In the genomic region with DNA sequence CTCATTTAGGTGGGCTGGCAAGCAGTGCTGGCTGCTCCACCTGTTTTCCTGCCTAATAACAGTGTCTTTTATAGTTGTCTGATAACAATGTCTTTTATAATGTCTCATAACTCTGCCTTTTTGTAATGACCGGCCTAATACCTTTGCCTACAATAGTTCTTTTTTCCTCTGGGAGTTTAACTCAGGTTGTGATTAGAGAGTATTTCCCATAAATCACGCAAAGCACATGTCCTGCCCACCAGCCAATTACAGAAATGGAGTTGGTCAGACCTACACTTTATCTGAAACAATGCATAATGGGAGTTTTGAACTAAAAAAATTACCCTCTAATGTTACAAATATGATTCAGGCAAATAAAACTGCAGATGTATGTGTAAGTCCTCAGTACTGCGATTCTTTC, we compare ENCODE assay signal across 18 cellular contexts.
A peak's percentile ranks its signal among the peaks of the same experiment; 100 is the strongest.
DNase-seq lines count a peak whose midpoint lies in the region; ATAC-seq and TF ChIP-seq lines count a peak whose summit lies in the region.
"Had no signal": no experiment of that assay in that cellular context is flagged by ENCODE, and none has a peak within 500 bp of the region (broad histone marks: within the 10 kb centered on the region; RNA-seq: fewer than 3 reads in every experiment).

No MANE protein-coding gene starts in this region.

- H3K9me3 ChIP-seq in HEK293 (ENCODE audit: control insufficient read depth, insufficient read depth, low read depth, low read length), result no peaks in the 10 kb centered on the region
- H3K9me3 ChIP-seq in ascending aorta, result no peaks in the 10 kb centered on the region
- H3K9me3 ChIP-seq in testis, result no peaks in the 10 kb centered on the region

- H3K4me3 ChIP-seq in HEK293 (ENCODE audit: low read depth, low read length), result no peak overlapping the region
- peak overlapping the region in 1 of 2 donors; percentile 38 for H3K4me3 ChIP-seq in ascending aorta
- H3K4me3 ChIP-seq in testis, result no peak overlapping the region
- H3K4me3 ChIP-seq: lung had no signal

- H3K36me3 Mint-ChIP-seq in mesothelial cell of epicardium, result no peaks in the 10 kb centered on the region
- H3K36me3 Mint-ChIP-seq in natural killer cell treated with Interleukin-12 subunit alpha and Interleukin-12 subunit beta and Interleukin-15 and Interleukin-18, amount 100 ng/mL, for 72 hours, result no peaks in the 10 kb centered on the region
- H3K36me3 Mint-ChIP-seq: CD14-positive monocyte had no signal

- POLR2A ChIA-PET in HEK293 (lab: Yijun Ruan, JAX), result no interaction called here

- H3K27me3 ChIP-seq in ascending aorta (no peaks in the 10 kb centered on the region), testis (no peaks in the 10 kb centered on the region)

- H3K27ac Mint-ChIP-seq in mesothelial cell of epicardium, result peak overlapping the region; percentile 57
- no peak overlapping the region for H3K27ac Mint-ChIP-seq in natural killer cell treated with Interleukin-12 subunit alpha and Interleukin-12 subunit beta and Interleukin-15 and Interleukin-18, amount 100 ng/mL, for 72 hours
- H3K27ac Mint-ChIP-seq: activated T-helper 2 cell treated with anti-CD3 and anti-CD28 coated beads, Interferon-gamma antibody, Interleukin-2, Interleukin-4, amounts not matched to agents 10 μg/mL and 5 μg/mL and 100 μg/mL, durations not matched to agents 14 hours and 24 hours and 36 hours; CD14-positive monocyte had no signal

- no peak for ATAC-seq in natural killer cell treated with Interleukin-12 subunit alpha and Interleukin-12 subunit beta and Interleukin-15 and Interleukin-18, amount 100 ng/mL, for 72 hours
- no peak for ATAC-seq in GM19328 (IDR thresholded peaks at IDR 0.05; ENCODE audit: unreplicated experiment)

- TF ChIP-seq POLR2A in testis (IDR thresholded peaks at IDR 0.05), result no peak

- TF ChIP-seq CTCF in HEK293 (tag by site-specific recombination; IDR thresholded peaks at IDR 0.05), result no peak
- no peak for TF ChIP-seq CTCF in ascending aorta (IDR thresholded peaks at IDR 0.05)
- no peak for TF ChIP-seq CTCF in mesothelial cell of epicardium (IDR thresholded peaks at IDR 0.05; ENCODE audit: unreplicated experiment)
- TF ChIP-seq CTCF in testis (IDR thresholded peaks at IDR 0.05), result no peak

- peaks cover 1% of the 10 kb centered on the region for H3K27me3 Mint-ChIP-seq in mesothelial cell of epicardium (ENCODE audit: low read depth)
- H3K27me3 Mint-ChIP-seq in natural killer cell treated with Interleukin-12 subunit alpha and Interleukin-12 subunit beta and Interleukin-15 and Interleukin-18, amount 100 ng/mL, for 72 hours, result peaks cover 17 to 21% of the 10 kb centered on the region in 2 donors

- 38 to 40% methylated on average over 3 of the region's 3 CpGs for whole genome bisulfite sequencing in testis, 2 donors

- H3K4me3 Mint-ChIP-seq in mesothelial cell of epicardium, result no peak overlapping the region
- H3K4me3 Mint-ChIP-seq in natural killer cell treated with Interleukin-12 subunit alpha and Interleukin-12 subunit beta and Interleukin-15 and Interleukin-18, amount 100 ng/mL, for 72 hours, result no peak overlapping the region

- peaks cover 51% of the 10 kb centered on the region for H3K4me1 Mint-ChIP-seq in mesothelial cell of epicardium
- no peaks in the 10 kb centered on the region for H3K4me1 Mint-ChIP-seq in natural killer cell treated with Interleukin-12 subunit alpha and Interleukin-12 subunit beta and Interleukin-15 and Interleukin-18, amount 100 ng/mL, for 72 hours (ENCODE audit: low read depth in 2 of 2)
- H3K4me1 Mint-ChIP-seq: CD14-positive monocyte had no signal

- H3K36me3 ChIP-seq in HEK293 (ENCODE audit: control insufficient read depth in 2 of 2, insufficient read depth in 1 of 2, low read length in 2 of 2) (no peaks in the 10 kb centered on the region), ascending aorta (no peaks in the 10 kb centered on the region), testis (ENCODE audit: low read depth, missing control alignments) (no peaks in the 10 kb centered on the region)

- intact Hi-C loops in ascending aorta (cut with DNase I), result no loop called here
- intact Hi-C loops in testis (cut with DNase I; ENCODE audit: low total_unique reads), result no loop called here

- CTCF ChIA-PET in HEK293 (lab: Yijun Ruan, JAX), result no interaction called here

- no peaks in the 10 kb centered on the region for H3K9me3 Mint-ChIP-seq in mesothelial cell of epicardium
- no peaks in the 10 kb centered on the region for H3K9me3 Mint-ChIP-seq in natural killer cell treated with Interleukin-12 subunit alpha and Interleukin-12 subunit beta and Interleukin-15 and Interleukin-18, amount 100 ng/mL, for 72 hours
- H3K9me3 Mint-ChIP-seq: activated T-helper 2 cell treated with anti-CD3 and anti-CD28 coated beads, Interferon-gamma antibody, Interleukin-2, Interleukin-4, amounts not matched to agents 10 μg/mL and 5 μg/mL and 100 μg/mL, durations not matched to agents 14 hours and 24 hours and 36 hours had no signal

- H3K27ac ChIP-seq in HEK293 (ENCODE audit: extremely low read depth, low read depth, low read length), result no peak overlapping the region
- peak overlapping the region; percentile 22 to 72 for H3K27ac ChIP-seq in ascending aorta
- H3K27ac ChIP-seq in testis, result peak overlapping the region; percentile 45 to 88
- H3K27ac ChIP-seq: HL-60 had no signal

- H3K4me1 ChIP-seq in HEK293 (ENCODE audit: control insufficient read depth, insufficient read depth, low read length) (peaks cover 27% of the 10 kb centered on the region), ascending aorta (peaks cover 4 to 23% of the 10 kb centered on the region in 2 donors), testis (peaks cover 41% of the 10 kb centered on the region)

- no peak for DNase-seq in ascending aorta (ENCODE audit: low spot score in 2 of 2)
- no peak for DNase-seq in mesothelial cell of epicardium (ENCODE audit: low spot score in 2 of 2, unreplicated experiment in 2 of 2)
- DNase-seq in testis, result no peak
- no peak for DNase-seq in natural killer cell treated with Interleukin-12 subunit alpha and Interleukin-12 subunit beta and Interleukin-15 and Interleukin-18, amount 100 ng/mL, for 72 hours (ENCODE audit: low spot score)
- DNase-seq in HuH-7.5 (ENCODE audit: low spot score), result no peak
- DNase-seq in kidney glomerular epithelial cell (lab: John Stamatoyannopoulos, UW), result no peak
- DNase-seq: activated CD4-positive, alpha-beta T cell treated with anti-CD3 and anti-CD28 coated beads, Interleukin-2, amount 50 U/mL, for 48 hours; GDM1; hippocampal formation; NCI-H1930; NCI-H82; T-helper 9 cell had no signal

TF ChIP-seq in HEK293, 187 proteins besides CTCF, POLR2A, EP300 and RAD21 (continues in another document):
- TF ChIP-seq ZNF610 (tag by site-specific recombination; IDR thresholded peaks at IDR 0.05; ENCODE audit: borderline replicate concordance) (no peak), FEZF1 (tag by site-specific recombination; IDR thresholded peaks at IDR 0.05) (peak; percentile 77), ZNF560 (tag by site-specific recombination; IDR thresholded peaks at IDR 0.05; ENCODE audit: borderline replicate concordance) (no peak), ZNF561 (tag by site-specific recombination; IDR thresholded peaks at IDR 0.05; ENCODE audit: borderline replicate concordance) (no peak), ZNF239 (tag by site-specific recombination; IDR thresholded peaks at IDR 0.05) (no peak), SCRT2 (tag by site-specific recombination; IDR thresholded peaks at IDR 0.05) (no peak)
- TF ChIP-seq, protein P1, sequence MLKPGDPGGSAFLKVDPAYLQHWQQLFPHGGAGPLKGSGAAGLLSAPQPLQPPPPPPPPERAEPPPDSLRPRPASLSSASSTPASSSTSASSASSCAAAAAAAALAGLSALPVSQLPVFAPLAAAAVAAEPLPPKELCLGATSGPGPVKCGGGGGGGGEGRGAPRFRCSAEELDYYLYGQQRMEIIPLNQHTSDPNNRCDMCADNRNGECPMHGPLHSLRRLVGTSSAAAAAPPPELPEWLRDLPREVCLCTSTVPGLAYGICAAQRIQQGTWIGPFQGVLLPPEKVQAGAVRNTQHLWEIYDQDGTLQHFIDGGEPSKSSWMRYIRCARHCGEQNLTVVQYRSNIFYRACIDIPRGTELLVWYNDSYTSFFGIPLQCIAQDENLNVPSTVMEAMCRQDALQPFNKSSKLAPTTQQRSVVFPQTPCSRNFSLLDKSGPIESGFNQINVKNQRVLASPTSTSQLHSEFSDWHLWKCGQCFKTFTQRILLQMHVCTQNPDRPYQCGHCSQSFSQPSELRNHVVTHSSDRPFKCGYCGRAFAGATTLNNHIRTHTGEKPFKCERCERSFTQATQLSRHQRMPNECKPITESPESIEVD (tag by site-specific recombination; IDR thresholded peaks at IDR 0.05), result peak; percentile 71
- TF ChIP-seq, protein P2, sequence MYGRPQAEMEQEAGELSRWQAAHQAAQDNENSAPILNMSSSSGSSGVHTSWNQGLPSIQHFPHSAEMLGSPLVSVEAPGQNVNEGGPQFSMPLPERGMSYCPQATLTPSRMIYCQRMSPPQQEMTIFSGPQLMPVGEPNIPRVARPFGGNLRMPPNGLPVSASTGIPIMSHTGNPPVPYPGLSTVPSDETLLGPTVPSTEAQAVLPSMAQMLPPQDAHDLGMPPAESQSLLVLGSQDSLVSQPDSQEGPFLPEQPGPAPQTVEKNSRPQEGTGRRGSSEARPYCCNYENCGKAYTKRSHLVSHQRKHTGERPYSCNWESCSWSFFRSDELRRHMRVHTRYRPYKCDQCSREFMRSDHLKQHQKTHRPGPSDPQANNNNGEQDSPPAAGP (tag by site-specific recombination; IDR thresholded peaks at IDR 0.05), result no peak
- TF ChIP-seq, protein P3, sequence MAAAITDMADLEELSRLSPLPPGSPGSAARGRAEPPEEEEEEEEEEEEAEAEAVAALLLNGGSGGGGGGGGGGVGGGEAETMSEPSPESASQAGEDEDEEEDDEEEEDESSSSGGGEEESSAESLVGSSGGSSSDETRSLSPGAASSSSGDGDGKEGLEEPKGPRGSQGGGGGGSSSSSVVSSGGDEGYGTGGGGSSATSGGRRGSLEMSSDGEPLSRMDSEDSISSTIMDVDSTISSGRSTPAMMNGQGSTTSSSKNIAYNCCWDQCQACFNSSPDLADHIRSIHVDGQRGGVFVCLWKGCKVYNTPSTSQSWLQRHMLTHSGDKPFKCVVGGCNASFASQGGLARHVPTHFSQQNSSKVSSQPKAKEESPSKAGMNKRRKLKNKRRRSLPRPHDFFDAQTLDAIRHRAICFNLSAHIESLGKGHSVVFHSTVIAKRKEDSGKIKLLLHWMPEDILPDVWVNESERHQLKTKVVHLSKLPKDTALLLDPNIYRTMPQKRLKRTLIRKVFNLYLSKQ (tag by site-specific recombination; IDR thresholded peaks at IDR 0.05; ENCODE audit: borderline replicate concordance), result no peak
